In the genomic region with DNA sequence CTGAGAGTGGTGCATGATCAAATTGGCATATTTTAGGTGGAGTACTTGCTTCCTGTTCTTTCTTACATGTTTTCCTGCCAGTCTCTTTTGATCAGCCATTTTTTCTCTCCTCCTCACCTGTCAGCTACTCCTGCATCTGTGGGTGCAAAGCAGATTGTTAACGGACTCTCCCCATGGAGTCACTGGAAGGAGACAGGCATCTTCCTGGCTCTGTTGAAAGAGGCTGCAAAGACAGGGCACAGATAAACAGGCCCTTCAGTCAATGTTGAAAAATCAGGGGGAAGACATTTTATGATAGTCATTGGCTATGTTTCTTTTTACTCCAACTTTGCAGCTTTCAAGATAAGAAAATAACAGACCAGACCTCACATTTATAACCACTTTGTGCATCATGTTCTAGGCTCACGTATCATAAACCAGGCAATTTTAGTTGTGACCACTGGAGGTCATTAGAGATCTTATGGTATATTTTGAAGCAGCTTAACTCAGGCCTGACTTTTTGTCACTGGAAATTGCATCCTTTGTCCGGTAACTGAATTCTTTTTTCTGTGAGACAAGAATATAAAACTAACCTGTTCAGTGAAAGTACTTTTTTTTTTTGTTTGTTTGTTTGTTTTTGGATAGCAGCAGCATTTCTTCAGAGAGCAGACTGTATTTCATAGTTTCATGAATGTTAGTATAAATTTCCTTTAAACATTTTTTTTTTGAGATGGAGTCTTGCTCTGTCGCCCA, we compare ENCODE assay signal across 8 cellular contexts. TPM values are rescaled to one million over a fixed set of nuclear protein-coding genes. Genes with fewer than 3 reads are reported as not detected.
DNase-seq lines count a peak whose midpoint lies in the region; ATAC-seq and TF ChIP-seq lines count a peak whose summit lies in the region.

No MANE protein-coding gene starts in this region.

- TF ChIP-seq CTCF in Calu3 (IDR thresholded peaks at IDR 0.05; ENCODE audit: unreplicated experiment): no peak
- peak; percentile 68 for TF ChIP-seq CTCF in cardiac muscle cell (IDR thresholded peaks at IDR 0.05; ENCODE audit: low read depth, low read length)

- BruUV-seq in Calu3 (replicated peaks; lab: Mats Ljungman, UMichigan): no TSS peak

- intact Hi-C loops in Calu3 (cut with micrococcal nuclease; ENCODE audit: unreplicated experiment) (loop anchor here (1.0 to 10.0 kb wide), 4 partner anchors 89 to 769 kb away; no protein-coding TSS in a partner anchor), sciatic nerve (cut with DNase I) (loop anchor here (10.0 kb wide), 2 partner anchors 169 to 539 kb away; partner anchors contain the start of gene REPS1)
- intact Hi-C loops in activated T-helper 1 cell treated with anti-CD3 and anti-CD28 coated beads, Interleukin-12 subunit alpha, Interleukin-12 subunit beta, Interleukin-2, Interleukin-4 antibody, amounts not matched to agents 30 ng/mL and 10 ng/mL and 1 ng/mL, durations not matched to agents 14 hours and 24 hours and 36 hours (cut with micrococcal nuclease): loop anchor here (1.0 to 5.0 kb wide), 10 partner anchors 56 to 548 kb away; partner anchors contain the start of genes ABRACL and REPS1

- CTCF ChIA-PET in Calu3 (lab: Charles Lee): interaction anchor here (1.2 to 1.3 kb wide), 2 partner anchors 170 to 548 kb away, joined by 3 to 8 read pairs; no protein-coding TSS in a partner anchor

- H3K4me1 Mint-ChIP-seq in Calu3 (ENCODE audit: low read depth, unreplicated experiment): peaks cover 28% of the 10 kb centered on the region
- H3K4me1 Mint-ChIP-seq in activated T-helper 1 cell treated with anti-CD3 and anti-CD28 coated beads, Interleukin-12 subunit alpha, Interleukin-12 subunit beta, Interleukin-2, Interleukin-4 antibody, amounts not matched to agents 30 ng/mL and 10 ng/mL and 1 ng/mL, durations not matched to agents 14 hours and 24 hours and 36 hours (ENCODE audit: low read depth): peaks cover 36% of the 10 kb centered on the region

- no peaks in the 10 kb centered on the region for H3K27me3 Mint-ChIP-seq in Calu3 (ENCODE audit: unreplicated experiment)
- H3K27me3 Mint-ChIP-seq in activated T-helper 1 cell treated with anti-CD3 and anti-CD28 coated beads, Interleukin-12 subunit alpha, Interleukin-12 subunit beta, Interleukin-2, Interleukin-4 antibody, amounts not matched to agents 30 ng/mL and 10 ng/mL and 1 ng/mL, durations not matched to agents 14 hours and 24 hours and 36 hours (ENCODE audit: insufficient read depth): peaks cover under 1% of the 10 kb centered on the region

- H3K27ac Mint-ChIP-seq in Calu3 (ENCODE audit: unreplicated experiment): peak overlapping the region; percentile 70
- H3K27ac Mint-ChIP-seq in activated T-helper 1 cell treated with anti-CD3 and anti-CD28 coated beads, Interleukin-12 subunit alpha, Interleukin-12 subunit beta, Interleukin-2, Interleukin-4 antibody, amounts not matched to agents 30 ng/mL and 10 ng/mL and 1 ng/mL, durations not matched to agents 14 hours and 24 hours and 36 hours: peak overlapping the region; percentile 40

- no peak overlapping the region for H3K4me3 Mint-ChIP-seq in Calu3 (ENCODE audit: low read depth, unreplicated experiment)
- no peak overlapping the region for H3K4me3 Mint-ChIP-seq in activated T-helper 1 cell treated with anti-CD3 and anti-CD28 coated beads, Interleukin-12 subunit alpha, Interleukin-12 subunit beta, Interleukin-2, Interleukin-4 antibody, amounts not matched to agents 30 ng/mL and 10 ng/mL and 1 ng/mL, durations not matched to agents 14 hours and 24 hours and 36 hours

- DNase-seq in Calu3: no peak
- peak; percentile 76 for DNase-seq in NCI-H345 (lab: John Stamatoyannopoulos, UW)
- no peak for DNase-seq in activated T-helper 1 cell treated with anti-CD3 and anti-CD28 coated beads, Interleukin-12 subunit alpha, Interleukin-12 subunit beta, Interleukin-2, Interleukin-4 antibody, amounts not matched to agents 30 ng/mL and 10 ng/mL and 1 ng/mL, durations not matched to agents 14 hours and 24 hours and 36 hours (ENCODE audit: low spot score)
- DNase-seq in cardiac muscle cell (ENCODE audit: low read depth in 1 of 2, low spot score in 1 of 2): peak; percentile 61 to 82
- no peak for DNase-seq in sciatic nerve (ENCODE audit: low spot score)

- ATAC-seq in GM19025 (IDR thresholded peaks at IDR 0.05; ENCODE audit: low read depth, unreplicated experiment) (peak; percentile 66), HG03196 (IDR thresholded peaks at IDR 0.05; ENCODE audit: unreplicated experiment) (peak; percentile 54), sciatic nerve (peak; percentile 81), GM19467 (IDR thresholded peaks at IDR 0.05; ENCODE audit: unreplicated experiment) (no peak)

- H3K4me3 ChIP-seq in cardiac muscle cell: no peak overlapping the region

- H3K9me3 Mint-ChIP-seq in Calu3 (ENCODE audit: low read depth, unreplicated experiment): no peaks in the 10 kb centered on the region
- H3K9me3 Mint-ChIP-seq in activated T-helper 1 cell treated with anti-CD3 and anti-CD28 coated beads, Interleukin-12 subunit alpha, Interleukin-12 subunit beta, Interleukin-2, Interleukin-4 antibody, amounts not matched to agents 30 ng/mL and 10 ng/mL and 1 ng/mL, durations not matched to agents 14 hours and 24 hours and 36 hours: no peaks in the 10 kb centered on the region

- peaks cover 13% of the 10 kb centered on the region for H3K4me1 ChIP-seq in cardiac muscle cell (ENCODE audit: low read depth)

- H3K9me3 ChIP-seq in cardiac muscle cell (ENCODE audit: low read depth): no peaks in the 10 kb centered on the region

- no peaks in the 10 kb centered on the region for H3K27me3 ChIP-seq in cardiac muscle cell

- no peaks in the 10 kb centered on the region for H3K36me3 ChIP-seq in cardiac muscle cell

- peaks cover 11% of the 10 kb centered on the region for H3K36me3 Mint-ChIP-seq in Calu3 (ENCODE audit: insufficient read depth, unreplicated experiment)
- H3K36me3 Mint-ChIP-seq in activated T-helper 1 cell treated with anti-CD3 and anti-CD28 coated beads, Interleukin-12 subunit alpha, Interleukin-12 subunit beta, Interleukin-2, Interleukin-4 antibody, amounts not matched to agents 30 ng/mL and 10 ng/mL and 1 ng/mL, durations not matched to agents 14 hours and 24 hours and 36 hours (ENCODE audit: low read depth): no peaks in the 10 kb centered on the region

- H3K27ac ChIP-seq in cardiac muscle cell: no peak overlapping the region

RNA-seq across cellular contexts. Expression of gene ECT2L, which starts 20.1 kb away (rescaled TPM):
- total RNA-seq in Calu3 (2022) (not detected in 2 replicates), cardiac muscle cell (not detected in 2 replicates), sciatic nerve (0.49 TPM)
- not detected in 2 replicates for total RNA-seq in activated T-helper 1 cell treated with anti-CD3 and anti-CD28 coated beads, Interleukin-12 subunit alpha, Interleukin-12 subunit beta, Interleukin-2, Interleukin-4 antibody, amounts not matched to agents 30 ng/mL and 10 ng/mL and 1 ng/mL, durations not matched to agents 14 hours and 24 hours and 36 hours
- 0.04 TPM in 1 of 2 replicates, not detected in the other for polyA plus RNA-seq in cardiac muscle cell

RNA-seq across cellular contexts. Expression of gene CCDC28A, which starts 42.4 kb away (rescaled TPM):
- 9.8 and 12.1 TPM in 2 replicates for total RNA-seq in Calu3 (2022)
- 16.1 and 17.9 TPM in 2 replicates for total RNA-seq in activated T-helper 1 cell treated with anti-CD3 and anti-CD28 coated beads, Interleukin-12 subunit alpha, Interleukin-12 subunit beta, Interleukin-2, Interleukin-4 antibody, amounts not matched to agents 30 ng/mL and 10 ng/mL and 1 ng/mL, durations not matched to agents 14 hours and 24 hours and 36 hours
- 6.3 and 6.4 TPM in 2 replicates for total RNA-seq in cardiac muscle cell
- polyA plus RNA-seq in cardiac muscle cell: 15.2 and 17.9 TPM in 2 replicates
- total RNA-seq in sciatic nerve: 16.8 TPM

Comparison
In these comparisons a context has a peak if more than half of its experiments do, and no peak if none do; other contexts are left out.
1. DNase-seq: peak in NCI-H345 (single experiment) and cardiac muscle cell (2 of 2); none in Calu3 (single experiment), activated T-helper 1 cell treated with anti-CD3 and anti-CD28 coated beads, Interleukin-12 subunit alpha, Interleukin-12 subunit beta, Interleukin-2, Interleukin-4 antibody, amounts not matched to agents 30 ng/mL and 10 ng/mL and 1 ng/mL, durations not matched to agents 14 hours and 24 hours and 36 hours (single experiment) and sciatic nerve (single experiment).